Comparison of ENCODE assay signal across 27 cellular contexts in genomic region chr4:59457576-59457975, GRCh38.
"Had no signal": no experiment of that assay in that cellular context is flagged by ENCODE, and none has a peak within 500 bp of the region (broad histone marks: within the 10 kb centered on the region; RNA-seq: fewer than 3 reads in every experiment).

No MANE protein-coding gene starts in this region.

- DNase-seq: activated CD4-positive, alpha-beta memory T cell treated with anti-CD3 and anti-CD28 coated beads, Interleukin-2, amount 10 ng/mL, durations not matched to agents 7 days and 5 days; activated CD4-positive, alpha-beta T cell treated with anti-CD3 and anti-CD28 coated beads for 1 hour; activated CD4-positive, alpha-beta T cell treated with anti-CD3 and anti-CD28 coated beads for 4 hours; activated CD4-positive, alpha-beta T cell treated with anti-CD3 and anti-CD28 coated beads, Interleukin-2, amount 10 ng/mL, durations not matched to agents 7 days and 5 days; activated CD4-positive, alpha-beta T cell treated with anti-CD3 and anti-CD28 coated beads, Interleukin-2, amount 50 U/mL, for 4 hours; activated effector memory CD4-positive, alpha-beta T cell treated with Interleukin-2 at 50 U/mL for 16 hours; activated gamma-delta T cell treated with Interleukin-2 at 50 U/mL for 16 hours; activated naive CD4-positive, alpha-beta T cell treated with anti-CD3 and anti-CD28 coated beads, Interleukin-2, amount 50 U/mL, for 16 hours; activated naive CD4-positive, alpha-beta T cell treated with Interleukin-2 at 50 U/mL for 16 hours; activated T-cell treated with anti-CD3 and anti-CD28 coated beads, Interleukin-2, amount 50 U/mL, for 4 hours; amniotic stem cell; anterior cingulate cortex; brain microvascular endothelial cell; dorsolateral prefrontal cortex; effector CD4-positive, alpha-beta T cell; effector memory CD8-positive, alpha-beta T cell; erythroblast; foreskin keratinocyte; gastrocnemius medialis; glutamatergic neuron; heart left ventricle; T-helper 2 cell had no signal

- H3K9me3 ChIP-seq: esophagus muscularis mucosa, gastrocnemius medialis had no signal

- FAIRE-seq: astrocyte, bronchial epithelial cell had no signal

- H3K36me3 ChIP-seq: brain microvascular endothelial cell, esophagus muscularis mucosa, gastrocnemius medialis, heart left ventricle had no signal

- H3K27me3 ChIP-seq: brain microvascular endothelial cell, dorsolateral prefrontal cortex, esophagus muscularis mucosa, foreskin keratinocyte, gastrocnemius medialis, heart left ventricle had no signal

- H3K4me3 ChIP-seq: coronary artery, dorsolateral prefrontal cortex, esophagus muscularis mucosa, gastrocnemius medialis, heart left ventricle had no signal

- H3K4me1 ChIP-seq: esophagus muscularis mucosa, foreskin keratinocyte, gastrocnemius medialis, heart left ventricle had no signal

- H3K27ac ChIP-seq: brain microvascular endothelial cell, coronary artery, dorsolateral prefrontal cortex, esophagus muscularis mucosa, foreskin keratinocyte, gastrocnemius medialis, heart left ventricle had no signal

- ATAC-seq: activated T-cell treated with anti-CD3 and anti-CD28 coated beads, Interleukin-2, amount 50 U/mL, for 4 hours; activated T-helper 17 cell treated with anti-CD3 and anti-CD28 coated beads, Interleukin-2, amount 50 U/mL, for 72 hours; effector memory CD8-positive, alpha-beta T cell; foreskin keratinocyte; gastrocnemius medialis; heart left ventricle had no signal
